8 cellular contexts compared by ENCODE assay signal in the genomic region with DNA sequence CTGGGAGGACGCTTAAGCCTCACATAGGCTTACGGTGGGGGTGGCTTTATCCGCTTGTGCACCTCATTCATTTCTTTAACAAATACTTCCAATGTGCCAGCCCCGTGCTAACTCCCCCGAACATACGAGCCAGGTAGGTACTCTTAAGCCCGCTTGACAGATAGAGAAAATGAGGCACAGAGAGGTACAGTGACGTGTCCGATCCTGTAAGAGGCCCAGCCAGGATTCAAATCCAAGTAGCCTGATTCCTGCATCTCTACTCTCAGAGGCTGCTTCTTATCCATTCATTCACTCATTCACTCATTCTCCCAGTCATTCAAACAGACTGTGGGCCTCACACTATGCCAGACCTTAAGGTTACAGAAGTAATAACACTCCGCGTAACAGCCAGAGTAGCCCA. TPM values are rescaled to one million over a fixed set of nuclear protein-coding genes. Genes with fewer than 3 reads are reported as not detected.
DNase-seq lines count a peak whose midpoint lies in the region; ATAC-seq, FAIRE-seq and TF ChIP-seq lines count a peak whose summit lies in the region.

No MANE protein-coding gene starts in this region.

- TF ChIP-seq CTCF in heart left ventricle (IDR thresholded peaks at IDR 0.05) (no peak), ascending aorta (IDR thresholded peaks at IDR 0.05) (no peak), lower leg skin (IDR thresholded peaks at IDR 0.05) (no peak)

- H3K9me3 ChIP-seq in heart left ventricle = peaks cover 0 to 3% (median 0%) of the 10 kb centered on the region in 12 donors
- no peaks in the 10 kb centered on the region for H3K9me3 ChIP-seq in ascending aorta

- H3K36me3 ChIP-seq in heart left ventricle (peaks cover 0 to 27% (median 9%) of the 10 kb centered on the region in 9 donors), ascending aorta (no peaks in the 10 kb centered on the region)

- WGBS in heart left ventricle, 4 donors = 25 to 35% (median 30%) methylated on average over 8 to 11 of the region's 11 CpGs
- WGBS in lower leg skin, 2 donors = 9 to 14% methylated on average over 11 of the region's 11 CpGs

- H3K4me1 ChIP-seq in heart left ventricle = peaks cover 0 to 34% (median 17%) of the 10 kb centered on the region in 12 donors
- peaks cover 2 to 9% of the 10 kb centered on the region in 2 donors for H3K4me1 ChIP-seq in ascending aorta

- ATAC-seq in heart left ventricle (peak in 1 of 4 donors; percentile 15), Right ventricle myocardium superior (ENCODE audit: poor library complexity) (no peak), HG02852 (IDR thresholded peaks at IDR 0.05; ENCODE audit: unreplicated experiment) (no peak)

- TF ChIP-seq POLR2A in heart left ventricle (IDR thresholded peaks at IDR 0.05) (no peak), lower leg skin (IDR thresholded peaks at IDR 0.05) (no peak)

- DNase-seq in heart left ventricle (no peak), Right ventricle myocardium superior (no peak), ascending aorta (ENCODE audit: low spot score in 2 of 2) (no peak), lower leg skin (ENCODE audit: low spot score in 2 of 2) (no peak), urothelium cell line (ENCODE audit: low spot score) (peak; percentile 18), NCI-H2029 treated with DMSO at 0.1 percent for 48 hours (lab: John Stamatoyannopoulos, UW) (no peak), HTR-8/SVneo (ENCODE audit: insufficient read length, low spot score) (no peak)

- intact Hi-C loops in heart left ventricle (cut with DNase I) = loop anchor here in 1 of 10 donors (5.0 kb wide), 1 partner anchor 39 kb away; the partner anchor contains the start of gene OAS2
- intact Hi-C loops in Right ventricle myocardium superior (cut with DNase I) = no loop called here
- intact Hi-C loops in ascending aorta (cut with DNase I) = no loop called here
- intact Hi-C loops in lower leg skin (cut with DNase I; ENCODE audit: low total_unique reads) = no loop called here

- H3K27me3 ChIP-seq in heart left ventricle (peaks cover 0 to 8% (median 0%) of the 10 kb centered on the region in 9 donors), ascending aorta (no peaks in the 10 kb centered on the region)

- FAIRE-seq in urothelium cell line (lab: Jason Lieb, UNC) (no peak), HTR-8/SVneo (lab: Jason Lieb, UNC) (no peak)

- peak overlapping the region; percentile 55 to 92 (median 82) for H3K27ac ChIP-seq in heart left ventricle
- H3K27ac ChIP-seq in ascending aorta = peak overlapping the region; percentile 63 to 68

- H3K4me3 ChIP-seq in heart left ventricle (peak overlapping the region; percentile 51 to 95 (median 81)), ascending aorta (peak overlapping the region; percentile 67 to 88), lower leg skin (ENCODE audit: low read depth, poor library complexity, severe bottlenecking) (peak overlapping the region; percentile 46)

RNA-seq across cellular contexts. Expression of gene OAS3, which starts 0.5 kb away (rescaled TPM):
- 10 to 100 TPM in 4 of 9 donors, 1 to 10 TPM in 5; 5.7 to 45.1 (median 10.0) TPM for total RNA-seq in heart left ventricle
- 1 to 10 TPM; 4.1 to 4.6 TPM for polyA plus RNA-seq in heart left ventricle
- 5.1 TPM for total RNA-seq in Right ventricle myocardium superior
- 7.0 TPM for total RNA-seq in ascending aorta
- 10 to 100 TPM in 3 of 4 donors, 1 to 10 TPM in 1; 9.4 to 18.9 (median 15.9) TPM for total RNA-seq in lower leg skin

RNA-seq across cellular contexts. Expression of gene OAS1, which starts 32.0 kb away (rescaled TPM):
- total RNA-seq in heart left ventricle (10 to 100 TPM in 4 of 9 donors, 1 to 10 TPM in 5; 4.1 to 34.8 (median 8.0) TPM), Right ventricle myocardium superior (4.6 TPM), ascending aorta (0.96 TPM), lower leg skin (10 to 100 TPM; 16.2 to 25.2 (median 23.2) TPM)
- 1 to 10 TPM; 4.1 to 5.8 TPM for polyA plus RNA-seq in heart left ventricle

RNA-seq across cellular contexts. Expression of gene OAS2, which starts 39.6 kb away (rescaled TPM):
- total RNA-seq in heart left ventricle = 10 to 100 TPM in 4 of 9 donors, 1 to 10 TPM in 5; 6.0 to 46.1 (median 9.8) TPM
- polyA plus RNA-seq in heart left ventricle = 1 to 10 TPM; 3.8 to 4.2 TPM
- total RNA-seq in Right ventricle myocardium superior = 3.7 TPM
- 8.0 TPM for total RNA-seq in ascending aorta
- total RNA-seq in lower leg skin = 1 to 10 TPM; 2.6 to 3.8 (median 3.3) TPM
